ENCODE assay signal across 1 cellular context in genomic region chr14:70468731-70469130, GRCh38.
A peak's percentile ranks its signal among the peaks of the same experiment; 100 is the strongest.
TF ChIP-seq lines count a peak whose summit lies in the region.

No MANE protein-coding gene starts in this region.

TF ChIP-seq in GM12878, 131 proteins besides CTCF, POLR2A, EP300 and RAD21:
- peak; percentile 52; the same call in 1 of the 2 replicates for TF ChIP-seq RUNX3 (IDR thresholded peaks at IDR 0.05; ENCODE audit: low read length)
- peak; percentile 64 for TF ChIP-seq ATF7 (IDR thresholded peaks at IDR 0.05; ENCODE audit: low read depth)
- no peak for TF ChIP-seq SRF (IDR thresholded peaks at IDR 0.05; ENCODE audit: low read depth in 2 of 2, low read length in 2 of 2)
- no peak for TF ChIP-seq PRDM15 (CRISPR knock-in tag; IDR thresholded peaks at IDR 0.05)
